ENCODE assay signal across 17 cellular contexts in genomic region chr1:82284213-82284612, GRCh38.
"Had no signal": no experiment of that assay in that cellular context is flagged by ENCODE, and none has a peak within 500 bp of the region (broad histone marks: within the 10 kb centered on the region; RNA-seq: fewer than 3 reads in every experiment).

No MANE protein-coding gene starts in this region.

- H3K27me3 ChIP-seq: body of pancreas, left lung, pancreas had no signal

- H3K9me3 ChIP-seq: body of pancreas, mucosa of descending colon, pancreas had no signal

- H3K4me3 ChIP-seq: body of pancreas, left lung, mucosa of descending colon, pancreas had no signal

- DNase-seq: activated B cell treated with CpG ODN at 0.5 μM for 24 hours; activated CD4-positive, alpha-beta T cell treated with anti-CD3 and anti-CD28 coated beads for 48 hours; activated CD8-positive, alpha-beta memory T cell treated with anti-CD3 and anti-CD28 coated beads, Interleukin-2, amount 50 U/mL, for 48 hours; activated CD8-positive, alpha-beta T cell treated with anti-CD3 and anti-CD28 coated beads, Interleukin-2, amount 10 ng/mL, durations not matched to agents 7 days and 5 days; activated gamma-delta T cell treated with Interleukin-2 at 50 U/mL for 16 hours; activated T-cell treated with anti-CD3 and anti-CD28 coated beads, Interleukin-2, amount 50 U/mL, for 72 hours; amygdala; body of pancreas; effector memory CD4-positive, alpha-beta T cell; hippocampal formation; kidney; left lung; mucosa of descending colon; naive thymus-derived CD8-positive, alpha-beta T cell; pancreas; stimulated activated CD4-positive, alpha-beta T cell treated with anti-CD3 and anti-CD28 coated beads, Interleukin-2, amount 100 ng/mL, for 48 hours; T-helper 2 cell had no signal

- H3K36me3 ChIP-seq: left lung, pancreas had no signal

- H3K27ac ChIP-seq: body of pancreas, left lung, pancreas had no signal

- H3K4me1 ChIP-seq: body of pancreas, left lung, pancreas had no signal
